Comparison of ENCODE assay signal across 25 cellular contexts in the genomic region with DNA sequence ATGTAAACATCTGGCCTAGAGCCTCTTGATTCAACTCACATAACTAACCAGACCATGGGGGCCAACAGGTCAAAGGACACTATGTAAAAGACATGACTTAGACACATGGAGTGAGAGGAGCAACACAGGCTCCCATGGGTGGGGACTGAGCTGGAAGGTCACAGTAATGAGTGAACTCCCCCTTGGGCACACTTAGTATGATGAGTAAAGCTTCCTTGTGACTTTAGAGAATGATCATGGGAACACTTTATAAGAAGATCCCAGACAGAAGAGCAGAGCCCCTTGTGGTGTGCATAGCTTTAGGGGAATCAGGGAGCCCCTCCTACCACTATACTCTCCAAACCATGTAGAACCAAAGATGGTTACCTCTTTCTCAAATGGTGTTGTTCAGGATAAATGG. TPM values are rescaled to one million over a fixed set of nuclear protein-coding genes. Genes with fewer than 3 reads are reported as not detected.
"Had no signal": no experiment of that assay in that cellular context is flagged by ENCODE, and none has a peak within 500 bp of the region (broad histone marks: within the 10 kb centered on the region; RNA-seq: fewer than 3 reads in every experiment).

No MANE protein-coding gene starts in this region.

- FAIRE-seq: colon, RCC 7860 had no signal

- H3K9ac ChIP-seq: KMS-11 had no signal

- H3K36me3 ChIP-seq: adrenal gland had no signal

- DNase-seq: activated CD4-positive, alpha-beta memory T cell treated with anti-CD3 and anti-CD28 coated beads, Interleukin-2, amount 10 ng/mL, durations not matched to agents 7 days and 5 days; activated CD4-positive, alpha-beta T cell treated with anti-CD3 and anti-CD28 coated beads for 36 hours; activated CD4-positive, alpha-beta T cell treated with anti-CD3 and anti-CD28 coated beads, Interleukin-2, amount 50 U/mL, for 1 hour; activated CD8-positive, alpha-beta memory T cell treated with anti-CD3 and anti-CD28 coated beads, Interleukin-2, amount 50 U/mL, for 4 hours; activated naive CD4-positive, alpha-beta T cell treated with anti-CD3 and anti-CD28 coated beads, Interleukin-2, amount 50 U/mL, for 16 hours; activated naive CD8-positive, alpha-beta T cell treated with anti-CD3 and anti-CD28 coated beads, Interleukin-2, amount 10 ng/mL, durations not matched to agents 7 days and 5 days; activated T-cell treated with anti-CD3 and anti-CD28 coated beads, Interleukin-2, amount 50 U/mL, for 72 hours; adrenal gland; anterior cingulate cortex; cerebellar nuclear complex; NCI-H1048; NCI-H1930; NCI-H2107; NCI-H345; NCI-H510A; NCI-H526 treated with DMSO at 0.1 percent for 48 hours; NK-92 treated with Interleukin-12 subunit alpha and Interleukin-12 subunit beta, amount 100 ng/mL, for 24 hours; PC-3; SHP77 treated with DMSO at 0.1 percent for 48 hours; T-helper 1 cell had no signal

- H3K4me3 ChIP-seq: adrenal gland had no signal

- ATAC-seq: activated CD4-positive, alpha-beta T cell treated with anti-CD3 and anti-CD28 coated beads for 36 hours; activated T-cell treated with anti-CD3 and anti-CD28 coated beads, Interleukin-2, amount 50 U/mL, for 72 hours; PC-3 had no signal

- H3K27ac ChIP-seq: adrenal gland, KMS-11, VCaP had no signal

- H3K4me2 ChIP-seq: KMS-11 had no signal

- H3K27me3 ChIP-seq: adrenal gland had no signal

- H3K9me3 ChIP-seq: adrenal gland had no signal

RNA-seq across cellular contexts. Expression of a gene that starts 10.2 kb away (rescaled TPM):
- total RNA-seq: cardiac septum, PC-3 had no signal
